Comparison of ENCODE assay signal across 8 cellular contexts in the genomic region with DNA sequence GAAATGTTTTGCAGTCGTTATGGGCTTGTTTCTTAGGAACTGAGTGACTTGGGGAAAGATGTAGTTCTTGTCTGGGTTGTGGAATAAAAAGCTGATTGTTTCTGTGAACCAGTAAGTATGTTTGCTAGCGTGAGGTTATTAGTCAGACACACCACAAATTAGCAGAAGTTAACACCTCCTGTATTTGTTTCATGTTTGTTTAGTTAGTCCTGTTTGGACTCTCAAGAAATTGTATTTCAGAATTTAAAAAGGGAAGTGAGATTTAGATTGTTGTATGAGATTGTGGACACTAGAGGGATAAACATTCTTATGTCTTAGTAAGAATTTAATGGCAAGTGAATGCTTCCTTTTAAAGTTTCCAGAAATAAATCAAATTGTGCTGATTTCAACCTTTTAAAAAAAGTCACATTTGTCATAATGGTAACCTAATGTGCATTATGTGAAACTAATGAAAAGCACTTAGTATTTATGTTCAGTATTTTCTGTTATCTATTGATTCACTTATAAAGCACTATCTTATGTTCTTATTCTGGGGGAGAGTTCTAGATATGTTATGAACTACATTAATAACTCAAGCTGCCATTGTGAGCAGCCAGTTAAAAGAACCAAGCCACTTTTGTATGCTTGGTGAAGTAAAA. TPM values are rescaled to one million over a fixed set of nuclear protein-coding genes. Genes with fewer than 3 reads are reported as not detected.
A peak's percentile ranks its signal among the peaks of the same experiment; 100 is the strongest.
DNase-seq lines count a peak whose midpoint lies in the region; ATAC-seq and TF ChIP-seq lines count a peak whose summit lies in the region.

No MANE protein-coding gene starts in this region.

- H3K27ac ChIP-seq in AG04450 (ENCODE audit: low read depth, low read length), result no peak overlapping the region
- H3K27ac ChIP-seq in body of pancreas, result peak overlapping the region in 1 of 4 donors; percentile 37
- peak overlapping the region; percentile 21 for H3K27ac ChIP-seq in rectal smooth muscle tissue (ENCODE audit: low read depth, low read length)

- H3K4me1 ChIP-seq in body of pancreas, result peaks cover 15% of the 10 kb centered on the region
- peaks cover 4% of the 10 kb centered on the region for H3K4me1 ChIP-seq in rectal smooth muscle tissue (ENCODE audit: control insufficient read depth, insufficient read depth, low read length)

- DNase-seq in AG04450 (ENCODE audit: low read depth, low spot score) (no peak), body of pancreas (no peak), inferior parietal cortex (ENCODE audit: extremely low spot score) (no peak), HK-2 (ENCODE audit: unreplicated experiment) (no peak)
- DNase-seq in activated CD4-positive, alpha-beta T cell treated with anti-CD3 and anti-CD28 coated beads, Interleukin-2, amount 10 ng/mL, durations not matched to agents 24 days and 14 days, result no peak

- no peak overlapping the region for H3K9ac ChIP-seq in rectal smooth muscle tissue (ENCODE audit: low read length)

- ATAC-seq in GM19438 (IDR thresholded peaks at IDR 0.05; ENCODE audit: low read depth, unreplicated experiment) (peak; percentile 98), HG03432 (IDR thresholded peaks at IDR 0.05; ENCODE audit: unreplicated experiment) (peak; percentile 98), body of pancreas (peak; percentile 33)

- H3K4me3 ChIP-seq in AG04450 (ENCODE audit: low read depth, low read length) (no peak overlapping the region), body of pancreas (no peak overlapping the region), rectal smooth muscle tissue (ENCODE audit: low read length) (no peak overlapping the region)

- no peak overlapping the region for H3K4me3 Mint-ChIP-seq in activated CD4-positive, alpha-beta T cell treated with anti-CD3 and anti-CD28 coated beads, Interleukin-2, amount 10 ng/mL, durations not matched to agents 24 days and 14 days

- no peaks in the 10 kb centered on the region for H3K36me3 Mint-ChIP-seq in activated CD4-positive, alpha-beta T cell treated with anti-CD3 and anti-CD28 coated beads, Interleukin-2, amount 10 ng/mL, durations not matched to agents 24 days and 14 days (ENCODE audit: low read depth)

- H3K27me3 Mint-ChIP-seq in activated CD4-positive, alpha-beta T cell treated with anti-CD3 and anti-CD28 coated beads, Interleukin-2, amount 10 ng/mL, durations not matched to agents 24 days and 14 days, result peaks cover 12% of the 10 kb centered on the region

- H3K4me1 Mint-ChIP-seq in activated CD4-positive, alpha-beta T cell treated with anti-CD3 and anti-CD28 coated beads, Interleukin-2, amount 10 ng/mL, durations not matched to agents 24 days and 14 days, result peaks cover 2% of the 10 kb centered on the region

- H3K27me3 ChIP-seq in AG04450 (ENCODE audit: control insufficient read depth, insufficient read depth, low read length) (no peaks in the 10 kb centered on the region), body of pancreas (no peaks in the 10 kb centered on the region), rectal smooth muscle tissue (ENCODE audit: control insufficient read depth, insufficient read depth, low read length) (no peaks in the 10 kb centered on the region)

- peak; percentile 44 for TF ChIP-seq CTCF in AG04450 (IDR thresholded peaks at IDR 0.05; ENCODE audit: low read depth, low read length)
- peak in 2 of 7 experiments; percentile 3 to 20 for TF ChIP-seq CTCF in body of pancreas (IDR thresholded peaks at IDR 0.05)

- H3K9me3 ChIP-seq in AG04450 (ENCODE audit: control insufficient read depth, insufficient read depth, low read length) (no peaks in the 10 kb centered on the region), body of pancreas (no peaks in the 10 kb centered on the region)

- H3K9me3 Mint-ChIP-seq in activated CD4-positive, alpha-beta T cell treated with anti-CD3 and anti-CD28 coated beads, Interleukin-2, amount 10 ng/mL, durations not matched to agents 24 days and 14 days, result no peaks in the 10 kb centered on the region

- H3K27ac Mint-ChIP-seq in activated CD4-positive, alpha-beta T cell treated with anti-CD3 and anti-CD28 coated beads, Interleukin-2, amount 10 ng/mL, durations not matched to agents 24 days and 14 days, result no peak overlapping the region

- TF ChIP-seq POLR2A in body of pancreas (IDR thresholded peaks at IDR 0.05), result no peak

- intact Hi-C loops in body of pancreas (cut with DNase I), result no loop called here
- intact Hi-C loops in activated CD4-positive, alpha-beta T cell treated with anti-CD3 and anti-CD28 coated beads, Interleukin-2, amount 10 ng/mL, durations not matched to agents 24 days and 14 days (cut with micrococcal nuclease), result no loop called here

- CTCF ChIA-PET in AG04450 (lab: Charles Lee), result interaction anchor here (0.6 to 3.8 kb wide), 9 partner anchors 9 to 589 kb away, joined by 3 to 16 read pairs (median 4); a partner anchor contains a TSS

- POLR2A ChIA-PET in AG04450 (lab: Yijun Ruan, JAX), result interaction anchor here (1.2 kb wide), 1 partner anchor 26 kb away, joined by 3 read pairs; a partner anchor contains a TSS

- 31 to 50% methylated on average over 2 of the region's 2 CpGs for WGBS in body of pancreas, 2 donors

- H3K36me3 ChIP-seq in body of pancreas (replicated peaks in 1 of 2; ENCODE audit: insufficient read depth in 1 of 2, low read depth in 2 of 2) (no peaks in the 10 kb centered on the region), rectal smooth muscle tissue (ENCODE audit: control insufficient read depth, insufficient read depth, low read length) (peaks cover 2% of the 10 kb centered on the region)

RNA-seq across cellular contexts. Expression of a gene that starts 25.6 kb away (rescaled TPM):
- polyA plus RNA-seq in AG04450 (2011; rRNA removed), result 44.5 and 48.2 TPM in 2 replicates
- 106 and 134 TPM in 2 replicates for polyA minus RNA-seq in AG04450 (2011; rRNA and poly(A)+ RNA removed)
- 10 to 100 TPM; 12.5 to 24.4 TPM for total RNA-seq in body of pancreas
- total RNA-seq in activated CD4-positive, alpha-beta T cell treated with anti-CD3 and anti-CD28 coated beads, Interleukin-2, amount 10 ng/mL, durations not matched to agents 24 days and 14 days, result 0.71 and 1.3 TPM in 2 replicates

RNA-seq across cellular contexts. Expression of a gene that starts 47.1 kb away (rescaled TPM):
- polyA plus RNA-seq in AG04450 (2011; rRNA removed), result 21.1 and 35.1 TPM in 2 replicates
- polyA minus RNA-seq in AG04450 (2011; rRNA and poly(A)+ RNA removed), result 3.4 and 7.3 TPM in 2 replicates
- total RNA-seq in body of pancreas, result 1 to 10 TPM; 4.6 to 9.9 TPM
- total RNA-seq in activated CD4-positive, alpha-beta T cell treated with anti-CD3 and anti-CD28 coated beads, Interleukin-2, amount 10 ng/mL, durations not matched to agents 24 days and 14 days, result 17.6 and 17.8 TPM in 2 replicates

Comparison
In these comparisons a context has a peak if more than half of its experiments do, and no peak if none do; other contexts are left out.
1. ATAC-seq: peak in every context shown above with its lines; median percentile 98 in GM19438; 98 in HG03432; 33 in body of pancreas.